Comparison of ENCODE assay signal across 9 cellular contexts in the genomic region with DNA sequence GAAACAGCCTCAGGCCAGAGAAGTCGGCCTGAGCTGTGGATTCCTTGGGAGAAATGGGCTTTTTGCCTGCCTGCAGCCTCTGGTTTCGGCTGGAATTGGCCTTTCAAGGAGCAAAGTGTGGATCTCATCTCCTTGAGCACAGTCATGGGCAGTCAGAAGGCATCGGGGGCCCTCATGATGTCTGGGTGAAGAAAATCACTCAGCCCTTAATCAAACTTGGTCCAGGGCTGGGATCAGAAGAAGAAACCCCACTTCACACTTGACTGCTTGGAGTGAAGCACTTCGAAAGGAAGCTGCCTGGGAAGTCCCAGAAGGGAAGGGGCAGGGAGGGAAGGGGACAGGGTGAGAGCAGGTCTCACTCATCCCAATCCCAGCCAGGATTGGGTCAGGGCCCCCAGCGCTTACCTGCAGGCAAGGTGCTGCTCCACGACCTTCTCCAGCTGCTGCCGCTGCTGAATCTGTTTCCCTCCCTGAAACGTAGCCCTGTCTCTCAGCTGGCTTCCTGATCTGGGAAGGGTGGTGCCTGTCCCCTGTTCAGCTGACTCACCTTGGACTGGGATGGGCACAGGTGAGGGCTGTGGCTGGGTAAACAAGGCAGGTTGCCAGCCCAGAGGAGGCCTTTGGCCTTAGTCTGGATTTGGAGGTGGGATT. TPM values are rescaled to one million over a fixed set of nuclear protein-coding genes. Genes with fewer than 3 reads are reported as not detected.
A peak's percentile ranks its signal among the peaks of the same experiment; 100 is the strongest.
DNase-seq lines count a peak whose midpoint lies in the region; ATAC-seq, FAIRE-seq and TF ChIP-seq lines count a peak whose summit lies in the region.
"Had no signal": no experiment of that assay in that cellular context is flagged by ENCODE, and none has a peak within 500 bp of the region (broad histone marks: within the 10 kb centered on the region; RNA-seq: fewer than 3 reads in every experiment).

A gene with protein sequence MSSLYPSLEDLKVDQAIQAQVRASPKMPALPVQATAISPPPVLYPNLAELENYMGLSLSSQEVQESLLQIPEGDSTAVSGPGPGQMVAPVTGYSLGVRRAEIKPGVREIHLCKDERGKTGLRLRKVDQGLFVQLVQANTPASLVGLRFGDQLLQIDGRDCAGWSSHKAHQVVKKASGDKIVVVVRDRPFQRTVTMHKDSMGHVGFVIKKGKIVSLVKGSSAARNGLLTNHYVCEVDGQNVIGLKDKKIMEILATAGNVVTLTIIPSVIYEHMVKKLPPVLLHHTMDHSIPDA (minus strand): TSS at position 460 of the 651 bp plus-strand sequence. CDS start 8,723 bp downstream, outside the sequence.

- H3K9me3 Mint-ChIP-seq in activated T-cell treated with anti-CD3 and anti-CD28 coated beads, Interleukin-2, amount 50 U/mL, for 24 hours: no peaks in the 10 kb centered on the region
- H3K9me3 Mint-ChIP-seq in activated T-cell treated with anti-CD3 and anti-CD28 coated beads, Interleukin-2, amount 50 U/mL, for 4 hours: no peaks in the 10 kb centered on the region
- no peaks in the 10 kb centered on the region for H3K9me3 Mint-ChIP-seq in activated naive CD8-positive, alpha-beta T cell treated with anti-CD3 and anti-CD28 coated beads for 36 hours

- in situ Hi-C loops in HepG2 (cut with HindIII; ENCODE audit: extremely low pct_ligation_motif_present, low pct_unique_long_range_greater_than_20kb): no loop called here

- H3K27me3 ChIP-seq in HepG2 (ENCODE audit: control insufficient read depth in 1 of 2, insufficient read depth in 2 of 2, low read length in 2 of 2) (no peaks in the 10 kb centered on the region; a peak in 1 of 5 replicates), testis (no peaks in the 10 kb centered on the region)
- H3K27me3 ChIP-seq: SJSA1 had no signal

- H3K36me3 ChIP-seq in HepG2 (replicated peaks in 1 of 2; ENCODE audit: control insufficient read depth in 1 of 2, insufficient read depth in 2 of 2, low read length in 2 of 2) (peaks cover 6 to 13% of the 10 kb centered on the region in 2 experiments; a peak in 3 of 5 replicates), testis (ENCODE audit: low read depth, missing control alignments) (no peaks in the 10 kb centered on the region)

- TF ChIP-seq EP300 in HepG2 (IDR thresholded peaks at IDR 0.05; ENCODE audit: low read depth in 2 of 2, low read length in 2 of 2) (no peak), HepG2 (CRISPR knock-in tag; IDR thresholded peaks at IDR 0.05; ENCODE audit: borderline replicate concordance) (no peak)

- intact Hi-C loops in HepG2 (cut with micrococcal nuclease; ENCODE audit: unreplicated experiment) (loop anchor here (1.0 to 5.0 kb wide), 2 partner anchors 33 to 141 kb away; no protein-coding TSS in a partner anchor), testis (cut with DNase I; ENCODE audit: low total_unique reads) (loop anchor here (5.0 kb wide), 1 partner anchor 63 kb away; a partner anchor contains a TSS)

- no peak within 1 kb of the TSS for H2AFZ ChIP-seq in HepG2 (ENCODE audit: low read length)

- peak; percentile 26 for DNase-seq in activated T-cell treated with anti-CD3 and anti-CD28 coated beads, Interleukin-2, amount 50 U/mL, for 24 hours
- DNase-seq in activated T-cell treated with anti-CD3 and anti-CD28 coated beads, Interleukin-2, amount 50 U/mL, for 4 hours: no peak
- no peak for DNase-seq in activated naive CD8-positive, alpha-beta T cell treated with anti-CD3 and anti-CD28 coated beads for 36 hours
- DNase-seq in HepG2 (ENCODE audit: low spot score) (no peak), testis (peak; percentile 12), NCI-H2227 treated with DMSO at 0.1 percent for 48 hours (lab: John Stamatoyannopoulos, UW) (no peak), T1000 (lab: John Stamatoyannopoulos, UW) (no peak)

- peaks cover 18% of the 10 kb centered on the region; the same call in 1 of the 2 replicates for H4K20me1 ChIP-seq in HepG2 (ENCODE audit: insufficient read depth, low read length)

- TF ChIP-seq CTCF in HepG2 (CRISPR knock-in tag; IDR thresholded peaks at IDR 0.05): no peak
- no peak for TF ChIP-seq CTCF in testis (IDR thresholded peaks at IDR 0.05)

- WGBS in HepG2 (ENCODE audit: low lambda C conversion rate): 75% methylated on average over 8 of the region's 8 CpGs
- 81 to 83% methylated on average over 8 of the region's 8 CpGs for WGBS in testis, 2 donors

- H3K4me3 ChIP-seq in HepG2 (replicated peaks in 1 of 3; ENCODE audit: insufficient read depth in 1 of 3, low read depth in 2 of 3, low read length in 3 of 3) (peak within 1 kb of the TSS in 2 of 3 experiments; percentile 3 to 43; a peak in 3 of 6 replicates), testis (no peak within 1 kb of the TSS)
- H3K4me3 ChIP-seq: SJSA1 had no signal

- peaks cover 50% of the 10 kb centered on the region for H3K79me2 ChIP-seq in HepG2 (ENCODE audit: insufficient read depth, low read length)

- no peak for ATAC-seq in activated T-cell treated with anti-CD3 and anti-CD28 coated beads, Interleukin-2, amount 50 U/mL, for 4 hours
- ATAC-seq in HepG2 (no peak), HG02970 (IDR thresholded peaks at IDR 0.05; ENCODE audit: low FRiP score, unreplicated experiment) (no peak)

- FAIRE-seq in HepG2 (lab: Jason Lieb, UNC): no peak

- no peaks in the 10 kb centered on the region for H3K27me3 Mint-ChIP-seq in activated T-cell treated with anti-CD3 and anti-CD28 coated beads, Interleukin-2, amount 50 U/mL, for 24 hours
- no peaks in the 10 kb centered on the region for H3K27me3 Mint-ChIP-seq in activated T-cell treated with anti-CD3 and anti-CD28 coated beads, Interleukin-2, amount 50 U/mL, for 4 hours (ENCODE audit: low read depth)
- no peaks in the 10 kb centered on the region for H3K27me3 Mint-ChIP-seq in activated naive CD8-positive, alpha-beta T cell treated with anti-CD3 and anti-CD28 coated beads for 36 hours

- peak within 1 kb of the TSS; percentile 100 for H3K9ac ChIP-seq in HepG2 (ENCODE audit: insufficient read depth, low read depth, low read length)

- no TSS peak for BruUV-seq in HepG2 (replicated peaks; lab: Mats Ljungman, UMichigan)

- H3K4me3 Mint-ChIP-seq in activated T-cell treated with anti-CD3 and anti-CD28 coated beads, Interleukin-2, amount 50 U/mL, for 24 hours: no peak within 1 kb of the TSS
- no peak within 1 kb of the TSS for H3K4me3 Mint-ChIP-seq in activated T-cell treated with anti-CD3 and anti-CD28 coated beads, Interleukin-2, amount 50 U/mL, for 4 hours
- H3K4me3 Mint-ChIP-seq in activated naive CD8-positive, alpha-beta T cell treated with anti-CD3 and anti-CD28 coated beads for 36 hours: no peak within 1 kb of the TSS

- TF ChIP-seq RAD21 in HepG2 (CRISPR knock-in tag; IDR thresholded peaks at IDR 0.05): no peak

- H3K27ac ChIP-seq in HepG2 (ENCODE audit: extremely low read length, insufficient read depth, low read length) (peak within 1 kb of the TSS; percentile 98), testis (peak within 1 kb of the TSS; percentile 99 to 100)
- H3K27ac ChIP-seq: SJSA1 had no signal

- POLR2A ChIA-PET in HepG2 (lab: Yijun Ruan, JAX): interaction anchor here (0.9 to 3.4 kb wide), 8 partner anchors 8 to 122 kb away, joined by 3 to 15 read pairs (median 5); a partner anchor contains a TSS

- peak within 1 kb of the TSS; percentile 98 for H3K4me2 ChIP-seq in HepG2 (ENCODE audit: low read depth, low read length)

- CTCF ChIA-PET in HepG2 (lab: Yijun Ruan, JAX; ENCODE audit: low intra/inter-chr PET ratio, low total read pairs): no interaction called here

- H3K4me1 Mint-ChIP-seq in activated T-cell treated with anti-CD3 and anti-CD28 coated beads, Interleukin-2, amount 50 U/mL, for 24 hours (ENCODE audit: low read depth): peaks cover 36% of the 10 kb centered on the region
- H3K4me1 Mint-ChIP-seq in activated T-cell treated with anti-CD3 and anti-CD28 coated beads, Interleukin-2, amount 50 U/mL, for 4 hours (ENCODE audit: low read depth): peaks cover 35% of the 10 kb centered on the region
- peaks cover 40% of the 10 kb centered on the region for H3K4me1 Mint-ChIP-seq in activated naive CD8-positive, alpha-beta T cell treated with anti-CD3 and anti-CD28 coated beads for 36 hours

- H3K27ac Mint-ChIP-seq in activated T-cell treated with anti-CD3 and anti-CD28 coated beads, Interleukin-2, amount 50 U/mL, for 24 hours: peak within 1 kb of the TSS; percentile 90
- peak within 1 kb of the TSS; percentile 90 for H3K27ac Mint-ChIP-seq in activated naive CD8-positive, alpha-beta T cell treated with anti-CD3 and anti-CD28 coated beads for 36 hours

- H3K36me3 Mint-ChIP-seq in activated T-cell treated with anti-CD3 and anti-CD28 coated beads, Interleukin-2, amount 50 U/mL, for 24 hours (ENCODE audit: low read depth): peaks cover 37% of the 10 kb centered on the region
- H3K36me3 Mint-ChIP-seq in activated T-cell treated with anti-CD3 and anti-CD28 coated beads, Interleukin-2, amount 50 U/mL, for 4 hours (ENCODE audit: insufficient read depth): peaks cover 14% of the 10 kb centered on the region
- H3K36me3 Mint-ChIP-seq in activated naive CD8-positive, alpha-beta T cell treated with anti-CD3 and anti-CD28 coated beads for 36 hours: peaks cover 28% of the 10 kb centered on the region

- no peaks in the 10 kb centered on the region for H3K9me3 ChIP-seq in HepG2 (ENCODE audit: low read length)
- no peaks in the 10 kb centered on the region for H3K9me3 ChIP-seq in testis
- H3K9me3 ChIP-seq: SJSA1 had no signal

- peaks cover 63% of the 10 kb centered on the region for H3K4me1 ChIP-seq in HepG2 (ENCODE audit: insufficient read depth, low read length)
- peaks cover 48% of the 10 kb centered on the region for H3K4me1 ChIP-seq in testis

- 0 out of 4 replicates have a peak, but pooled peaks of 1 of the 2 experiments have one; percentile 19 for TF ChIP-seq POLR2A in HepG2 (IDR thresholded peaks at IDR 0.05; ENCODE audit: insufficient read depth in 1 of 2, low read depth in 2 of 2, low read length in 2 of 2)
- TF ChIP-seq POLR2A in testis (IDR thresholded peaks at IDR 0.05): no peak

RNA-seq across cellular contexts. Expression of the gene that starts here (rescaled TPM):
- 1 to 10 TPM; 1.9 to 3.2 (median 2.2) TPM for total RNA-seq in activated T-cell treated with anti-CD3 and anti-CD28 coated beads, Interleukin-2, amount 50 U/mL, for 4 hours
- 1 to 10 TPM; 3.3 to 3.9 TPM for total RNA-seq in activated naive CD8-positive, alpha-beta T cell treated with anti-CD3 and anti-CD28 coated beads for 36 hours
- total RNA-seq in HepG2 (2016; rRNA removed; fragmentation: Illumina TruSeq; extraction: Trizol) (0.87 and 1.2 TPM in 2 replicates), testis (1 to 10 TPM; 5.5 to 6.4 TPM)
- 0.79 and 0.91 TPM in 2 replicates for total RNA-seq in HepG2 (2016; cell fraction: cytosol; rRNA removed; fragmentation: Illumina TruSeq; extraction: Trizol; ENCODE audit: low read depth)
- 0.89 and 1.1 TPM in 2 replicates for total RNA-seq in HepG2 (2016; cell fraction: insoluble cytoplasmic fraction; rRNA removed; fragmentation: Illumina TruSeq; extraction: Trizol)
- total RNA-seq in HepG2 (2016; cell fraction: membrane; rRNA removed; fragmentation: Illumina TruSeq; extraction: Trizol): 0.48 and 0.93 TPM in 2 replicates
- 0.66 and 0.81 TPM in 2 replicates for total RNA-seq in HepG2 (2016; cell fraction: nucleus; rRNA removed; fragmentation: Illumina TruSeq; extraction: Trizol)
- polyA plus RNA-seq in HepG2 (2011; rRNA removed) (2.4 and 2.9 TPM in 2 replicates), testis (ENCODE audit: insufficient read depth, low read depth, low replicate concordance) (10.9 TPM)
- 2.5 and 3.1 TPM in 2 replicates for polyA plus RNA-seq in HepG2 (2011; cell fraction: cytosol; rRNA removed)
- 6.1 and 6.2 TPM in 2 replicates for polyA plus RNA-seq in HepG2 (2011; cell fraction: nucleus; rRNA removed)
- polyA plus RNA-seq in HepG2 (2012): 2.1 and 4.3 TPM in 2 replicates
- polyA plus RNA-seq in HepG2 (2016; cell fraction: cytosol; fragmentation: Illumina TruSeq; extraction: Trizol; ENCODE audit: low read depth): 0.62 and 0.94 TPM in 2 replicates
- 0.67 and 0.96 TPM in 2 replicates for polyA plus RNA-seq in HepG2 (2016; cell fraction: insoluble cytoplasmic fraction; fragmentation: Illumina TruSeq; extraction: Trizol; ENCODE audit: low read depth)
- polyA plus RNA-seq in HepG2 (2016; cell fraction: membrane; fragmentation: Illumina TruSeq; extraction: Trizol; ENCODE audit: low read depth): 0.65 and 0.68 TPM in 2 replicates
- polyA plus RNA-seq in HepG2 (2016; cell fraction: nucleus; fragmentation: Illumina TruSeq; extraction: Trizol; ENCODE audit: insufficient read depth, low read depth): 1.5 and 1.6 TPM in 2 replicates
- 0.42 and 0.92 TPM in 2 replicates for polyA minus RNA-seq in HepG2 (2011; rRNA and poly(A)+ RNA removed; ENCODE audit: low replicate concordance)
- 0.62 and 0.89 TPM in 2 replicates for polyA minus RNA-seq in HepG2 (2011; cell fraction: cytosol; rRNA and poly(A)+ RNA removed)
- polyA minus RNA-seq in HepG2 (2011; cell fraction: nucleus; rRNA and poly(A)+ RNA removed): 0.37 and 0.64 TPM in 2 replicates

Comparison
In these comparisons a context has a peak if more than half of its experiments do, and no peak if none do; other contexts are left out.
1. DNase-seq: peak in activated T-cell treated with anti-CD3 and anti-CD28 coated beads, Interleukin-2, amount 50 U/mL, for 24 hours (single experiment) and testis (single experiment); none in activated T-cell treated with anti-CD3 and anti-CD28 coated beads, Interleukin-2, amount 50 U/mL, for 4 hours (single experiment), activated naive CD8-positive, alpha-beta T cell treated with anti-CD3 and anti-CD28 coated beads for 36 hours (single experiment), HepG2 (single experiment), NCI-H2227 treated with DMSO at 0.1 percent for 48 hours (single experiment) and T1000 (single experiment).
2. H3K4me3 ChIP-seq: peak in HepG2 (2 of 3); none in testis (0 of 2).